Comparison of ENCODE assay signal across 21 cellular contexts in the genomic region with DNA sequence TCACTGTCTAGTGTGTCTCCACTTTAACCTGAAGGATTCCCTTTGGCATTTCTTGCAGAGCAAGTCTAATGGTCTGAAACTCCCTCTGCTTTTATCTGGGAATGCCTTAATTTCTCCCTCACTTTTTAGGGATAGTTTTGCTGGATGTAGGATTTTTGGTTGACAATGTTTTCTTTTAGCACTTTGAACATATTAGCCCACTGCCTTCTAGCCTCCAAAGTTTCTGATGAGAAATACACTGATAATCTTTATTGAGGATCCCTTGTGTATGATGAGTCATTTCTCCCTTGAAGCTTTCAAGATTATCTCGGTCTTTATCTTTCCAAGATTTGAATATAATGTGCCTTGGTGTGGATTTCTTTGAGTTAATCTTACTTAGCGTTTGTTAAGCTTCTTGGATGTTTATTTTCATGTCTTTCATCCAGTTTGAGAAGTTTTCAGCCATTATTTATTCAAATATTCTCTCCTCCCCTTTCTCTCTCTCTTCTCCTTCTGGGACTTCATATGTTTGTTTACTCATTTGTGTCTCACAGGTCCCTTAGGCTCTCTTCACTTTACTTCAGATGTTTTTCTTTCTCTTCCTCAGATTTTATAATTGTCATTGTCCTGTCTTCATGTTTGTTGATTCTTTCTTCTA. TPM values are rescaled to one million over a fixed set of nuclear protein-coding genes. Genes with fewer than 3 reads are reported as not detected.
DNase-seq lines count a peak whose midpoint lies in the region; ATAC-seq, FAIRE-seq and TF ChIP-seq lines count a peak whose summit lies in the region.
"Had no signal": no experiment of that assay in that cellular context is flagged by ENCODE, and none has a peak within 500 bp of the region (broad histone marks: within the 10 kb centered on the region; RNA-seq: fewer than 3 reads in every experiment).

No MANE protein-coding gene starts in this region.

- H3K27me3 ChIP-seq in keratinocyte (ENCODE audit: control insufficient read depth, extremely low read depth, insufficient read depth, low read length): no peaks in the 10 kb centered on the region

- CTCF ChIA-PET in HEK293 (lab: Yijun Ruan, JAX): no interaction called here

- dilution Hi-C loops in keratinocyte (cut with MboI; ENCODE audit: extremely low pct_ligation_motif_present, low sequenced_read_pairs): no loop called here

- H3K4me1 ChIP-seq in HEK293 (ENCODE audit: control insufficient read depth, insufficient read depth, low read length) (no peaks in the 10 kb centered on the region), keratinocyte (ENCODE audit: control insufficient read depth, extremely low read depth, insufficient read depth, low read length) (peaks cover 4% of the 10 kb centered on the region)

- no peak for TF ChIP-seq CTCF in D721Med (IDR thresholded peaks at IDR 0.05; ENCODE audit: insufficient read depth, missing control alignments)
- no peak for TF ChIP-seq CTCF in HEK293 (tag by site-specific recombination; IDR thresholded peaks at IDR 0.05)
- no peak for TF ChIP-seq CTCF in keratinocyte (optimal IDR thresholded peaks at IDR 0.05 in 1 of 3, IDR thresholded peaks at IDR 0.05 in 1 of 3, conservative IDR thresholded peaks at IDR 0.05 in 1 of 3; ENCODE audit: extremely low read depth in 1 of 3, insufficient read depth in 2 of 3, low read length in 3 of 3)

- no peaks in the 10 kb centered on the region for H3K9me1 ChIP-seq in keratinocyte (ENCODE audit: control insufficient read depth, extremely low read depth, insufficient read depth, low read length)

- DNase-seq in D721Med (ENCODE audit: insufficient read length, low spot score) (no peak), amniotic epithelial cell (ENCODE audit: low read depth) (peak; percentile 12), keratinocyte (ENCODE audit: low read depth, low spot score) (no peak), AG08396 (ENCODE audit: low spot score) (no peak), NOMO-1 (lab: John Stamatoyannopoulos, UW; ENCODE audit: unreplicated experiment in 2 of 2) (no peak)
- no peak for DNase-seq in NK-92 treated with Interleukin-12 subunit alpha and Interleukin-12 subunit beta, amount 100 ng/mL, for 24 hours (lab: John Stamatoyannopoulos, UW)
- DNase-seq: ACHN; AML-193; CD4-positive, alpha-beta memory T cell; DMS79 treated with DMSO at 0.1 percent for 48 hours; GM23248; H7; IMR-90; Karpas-422; KBM-7 had no signal

- no peaks in the 10 kb centered on the region for H4K20me1 ChIP-seq in keratinocyte (ENCODE audit: control insufficient read depth, extremely low read depth, insufficient read depth, low read length)

- no peak overlapping the region for H3K27ac ChIP-seq in HEK293 (ENCODE audit: extremely low read depth, low read depth, low read length)
- no peak overlapping the region for H3K27ac ChIP-seq in keratinocyte (ENCODE audit: control insufficient read depth, insufficient read depth, low read length)
- H3K27ac ChIP-seq: C4-2B, GM23248 had no signal

- no peaks in the 10 kb centered on the region for H3K9me3 ChIP-seq in HEK293 (ENCODE audit: control insufficient read depth, insufficient read depth, low read depth, low read length)
- H3K9me3 ChIP-seq in keratinocyte (ENCODE audit: control insufficient read depth, low read depth, low read length): no peaks in the 10 kb centered on the region

- H3K79me2 ChIP-seq in keratinocyte (ENCODE audit: control insufficient read depth, insufficient read depth, low read length): no peaks in the 10 kb centered on the region

- FAIRE-seq in D721Med (lab: Jason Lieb, UNC) (peak; percentile 66), keratinocyte (lab: Jason Lieb, UNC) (no peak)
- FAIRE-seq: GM12878, HTR-8/SVneo had no signal

- no peak overlapping the region for H3K4me2 ChIP-seq in keratinocyte (ENCODE audit: control insufficient read depth, extremely low read depth, insufficient read depth, low read depth, low read length)

- no peak overlapping the region for H3K4me3 ChIP-seq in HEK293 (ENCODE audit: low read depth, low read length)
- no peak overlapping the region for H3K4me3 ChIP-seq in keratinocyte (ENCODE audit: control insufficient read depth in 2 of 3, extremely low read depth in 1 of 3, insufficient read depth in 2 of 3, low read depth in 1 of 3, low read length in 3 of 3)
- H3K4me3 ChIP-seq: GM12878, GM23248 had no signal

- peak overlapping the region; percentile 19 for H2AFZ ChIP-seq in keratinocyte (ENCODE audit: control insufficient read depth, low read length)
- H2AFZ ChIP-seq: GM23248 had no signal

- POLR2A ChIA-PET in HEK293 (lab: Yijun Ruan, JAX): no interaction called here

- H3K9ac ChIP-seq in keratinocyte (ENCODE audit: control insufficient read depth, extremely low read depth, insufficient read depth, low read length): no peak overlapping the region
- H3K9ac ChIP-seq: GM23248 had no signal

- H3K36me3 ChIP-seq in HEK293 (ENCODE audit: control insufficient read depth in 2 of 2, insufficient read depth in 1 of 2, low read length in 2 of 2): no peaks in the 10 kb centered on the region
- H3K36me3 ChIP-seq in keratinocyte (ENCODE audit: control insufficient read depth in 2 of 2, extremely low read depth in 1 of 2, insufficient read depth in 2 of 2, low read length in 2 of 2): no peaks in the 10 kb centered on the region

- no peak for ATAC-seq in HG03378 (IDR thresholded peaks at IDR 0.05; ENCODE audit: unreplicated experiment)
- ATAC-seq: GM12878 had no signal

TF ChIP-seq in HEK293, 187 proteins besides CTCF, POLR2A, EP300 and RAD21:
- TF ChIP-seq SETDB1 (IDR thresholded peaks at IDR 0.05; ENCODE audit: insufficient read length, low read length): peak; percentile 94
- no peak for TF ChIP-seq ZNF2 (tag by site-specific recombination; IDR thresholded peaks at IDR 0.05)
- peak; percentile 89 for TF ChIP-seq TRIM28 (IDR thresholded peaks at IDR 0.05; ENCODE audit: borderline replicate concordance, low read length)
- peak; percentile 52; the same call in 1 of the 2 replicates for TF ChIP-seq ZNF558 (tag by site-specific recombination; IDR thresholded peaks at IDR 0.05)

RNA-seq across cellular contexts. Expression of a gene that starts 53.1 kb away (rescaled TPM):
- not detected in 3 replicates for polyA plus RNA-seq in keratinocyte
- polyA plus RNA-seq in keratinocyte (2011; ENCODE audit: low read depth): not detected
- not detected in 2 replicates for polyA plus RNA-seq in keratinocyte (2011; cell fraction: cytosol; rRNA removed)
- polyA plus RNA-seq in keratinocyte (2011; cell fraction: nucleus; rRNA removed): not detected in 2 replicates
- polyA plus RNA-seq in keratinocyte (2012; ENCODE audit: low replicate concordance): not detected in 2 replicates
- not detected in 3 replicates for polyA minus RNA-seq in keratinocyte
- polyA minus RNA-seq in keratinocyte (2011; cell fraction: cytosol; rRNA and poly(A)+ RNA removed): not detected
- not detected in 2 replicates for polyA minus RNA-seq in keratinocyte (2011; cell fraction: nucleus; rRNA and poly(A)+ RNA removed)
- polyA plus RNA-seq: BJ; CD4-positive, alpha-beta memory T cell; GM23248; IMR-90 had no signal

RNA-seq across cellular contexts. Expression of a gene that starts 56.8 kb away (rescaled TPM):
- polyA plus RNA-seq in keratinocyte: not detected in 3 replicates
- not detected for polyA plus RNA-seq in keratinocyte (2011; ENCODE audit: low read depth)
- polyA plus RNA-seq in keratinocyte (2011; cell fraction: cytosol; rRNA removed): not detected in 2 replicates
- not detected in 2 replicates for polyA plus RNA-seq in keratinocyte (2011; cell fraction: nucleus; rRNA removed)
- polyA plus RNA-seq in keratinocyte (2012; ENCODE audit: low replicate concordance): not detected in 2 replicates
- polyA minus RNA-seq in keratinocyte: not detected in 3 replicates
- polyA minus RNA-seq in keratinocyte (2011; cell fraction: cytosol; rRNA and poly(A)+ RNA removed): not detected
- polyA minus RNA-seq in keratinocyte (2011; cell fraction: nucleus; rRNA and poly(A)+ RNA removed): not detected in 2 replicates
- polyA plus RNA-seq: BJ, GM23248, IMR-90 had no signal
